ENCODE assay signal across 18 cellular contexts in the genomic region with DNA sequence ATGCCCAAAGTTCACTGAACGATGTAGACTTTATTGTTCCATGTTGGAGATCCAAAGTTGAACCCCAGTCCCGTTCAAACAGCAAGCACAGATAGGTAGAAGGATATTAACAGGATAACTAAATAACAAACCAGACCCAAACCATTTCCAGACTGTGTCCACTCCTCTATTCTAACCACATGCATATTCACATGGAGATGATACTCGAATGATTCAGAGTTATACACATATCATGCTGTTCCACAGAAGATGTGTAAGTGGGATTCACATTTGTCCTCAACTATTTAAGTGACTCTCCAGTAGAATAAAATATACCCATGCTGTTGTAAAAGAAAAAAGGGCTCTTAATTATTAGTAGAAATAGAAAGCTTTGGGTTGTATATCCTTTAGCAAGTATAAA.
"Had no signal": no experiment of that assay in that cellular context is flagged by ENCODE, and none has a peak within 500 bp of the region (broad histone marks: within the 10 kb centered on the region; RNA-seq: fewer than 3 reads in every experiment).

No MANE protein-coding gene starts in this region.

- H3K27me3 ChIP-seq: colonic mucosa, gastroesophageal sphincter, heart right ventricle, neutrophil, sigmoid colon, tibial artery had no signal

- H3K27me3 Mint-ChIP-seq: activated CD4-positive, alpha-beta T cell treated with anti-CD3 and anti-CD28 coated beads, Interleukin-2, amount 10 ng/mL, durations not matched to agents 24 days and 14 days; central memory CD8-positive, alpha-beta T cell; memory B cell; natural killer cell treated with Interleukin-12 subunit alpha and Interleukin-12 subunit beta and Interleukin-15 and Interleukin-18, amount 100 ng/mL, for 72 hours had no signal

- H3K4me1 Mint-ChIP-seq: central memory CD8-positive, alpha-beta T cell had no signal

- H3K4me3 ChIP-seq: colonic mucosa, gastroesophageal sphincter, heart right ventricle, sigmoid colon, tibial artery had no signal

- H3K27ac Mint-ChIP-seq: activated CD4-positive, alpha-beta T cell treated with anti-CD3 and anti-CD28 coated beads, Interleukin-2, amount 10 ng/mL, durations not matched to agents 24 days and 14 days; activated naive CD4-positive, alpha-beta T cell treated with anti-CD3 and anti-CD28 coated beads for 36 hours; memory B cell; natural killer cell treated with Interleukin-12 subunit alpha and Interleukin-12 subunit beta and Interleukin-15 and Interleukin-18, amount 100 ng/mL, for 72 hours had no signal

- H3K79me2 ChIP-seq: parathyroid adenoma had no signal

- FAIRE-seq: endometrium had no signal

- H3K4me1 ChIP-seq: colonic mucosa, parathyroid adenoma had no signal

- H3K27ac ChIP-seq: colonic mucosa, heart right ventricle, neutrophil, parathyroid adenoma, tibial artery had no signal

- H2AFZ ChIP-seq: parathyroid adenoma had no signal

- H3K9me3 Mint-ChIP-seq: activated CD4-positive, alpha-beta T cell treated with anti-CD3 and anti-CD28 coated beads, Interleukin-2, amount 10 ng/mL, durations not matched to agents 24 days and 14 days had no signal

- H3K9ac ChIP-seq: parathyroid adenoma had no signal

- ATAC-seq: activated T-cell treated with anti-CD3 and anti-CD28 coated beads, Interleukin-2, amount 50 U/mL, for 4 hours; gastroesophageal sphincter; natural killer cell treated with Interleukin-12 subunit alpha and Interleukin-12 subunit beta and Interleukin-15 and Interleukin-18, amount 100 ng/mL, for 72 hours; stimulated activated naive CD8-positive, alpha-beta T cell treated with anti-CD3 and anti-CD28 coated beads, Interleukin-15, Interleukin-2, amounts not matched to agents 100 U/mL and 50 U/mL, for 24 hours had no signal

- H3K9me3 ChIP-seq: colonic mucosa, gastroesophageal sphincter, neutrophil, sigmoid colon, tibial artery had no signal

- H3K4me3 Mint-ChIP-seq: activated CD4-positive, alpha-beta T cell treated with anti-CD3 and anti-CD28 coated beads, Interleukin-2, amount 10 ng/mL, durations not matched to agents 24 days and 14 days; activated naive CD4-positive, alpha-beta T cell treated with anti-CD3 and anti-CD28 coated beads for 36 hours; activated T-cell treated with anti-CD3 and anti-CD28 coated beads, Interleukin-2, amount 50 U/mL, for 4 hours; central memory CD8-positive, alpha-beta T cell; memory B cell; natural killer cell treated with Interleukin-12 subunit alpha and Interleukin-12 subunit beta and Interleukin-15 and Interleukin-18, amount 100 ng/mL, for 72 hours had no signal

- H3K36me3 ChIP-seq: colonic mucosa, gastroesophageal sphincter, sigmoid colon had no signal

- DNase-seq: activated CD4-positive, alpha-beta T cell treated with anti-CD3 and anti-CD28 coated beads, Interleukin-2, amount 10 ng/mL, durations not matched to agents 24 days and 14 days; activated CD4-positive, CD25-positive, alpha-beta regulatory T cell; activated CD8-positive, alpha-beta memory T cell treated with anti-CD3 and anti-CD28 coated beads, Interleukin-2, amount 50 U/mL, for 4 hours; activated naive CD4-positive, alpha-beta T cell treated with anti-CD3 and anti-CD28 coated beads for 36 hours; activated T-cell treated with anti-CD3 and anti-CD28 coated beads, Interleukin-2, amount 50 U/mL, for 4 hours; colonic mucosa; heart right ventricle; sigmoid colon; stimulated activated naive CD8-positive, alpha-beta T cell treated with anti-CD3 and anti-CD28 coated beads, Interleukin-15, Interleukin-2, amounts not matched to agents 100 U/mL and 50 U/mL, for 24 hours; substantia nigra; tibial artery had no signal
